29 cellular contexts compared by ENCODE assay signal in the genomic region with DNA sequence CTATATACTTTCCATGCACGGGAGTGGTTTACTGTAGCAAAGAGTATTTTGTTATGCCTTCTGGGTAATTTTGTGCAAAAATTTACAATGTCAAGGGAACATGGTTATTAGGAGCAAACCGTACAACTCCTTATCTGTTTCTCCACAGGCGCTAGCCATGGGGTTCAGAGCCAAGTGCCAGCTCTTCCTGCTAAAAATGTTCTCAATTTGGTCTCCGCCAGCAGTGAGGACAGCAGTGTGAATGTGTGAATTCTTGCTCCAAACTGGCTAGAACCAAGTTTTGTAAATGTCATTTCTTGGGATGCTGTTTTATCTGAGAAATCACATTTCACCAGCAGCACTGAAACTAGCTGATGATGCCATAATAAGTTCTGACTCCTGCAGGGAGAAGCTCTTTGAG.
DNase-seq lines count a peak whose midpoint lies in the region; ATAC-seq and TF ChIP-seq lines count a peak whose summit lies in the region.
"Had no signal": no experiment of that assay in that cellular context is flagged by ENCODE, and none has a peak within 500 bp of the region (broad histone marks: within the 10 kb centered on the region; RNA-seq: fewer than 3 reads in every experiment).

No MANE protein-coding gene starts in this region.

- H3K9me3 ChIP-seq in vagina: no peaks in the 10 kb centered on the region
- H3K9me3 ChIP-seq: esophagus muscularis mucosa, MG63, prostate gland had no signal

- no peaks in the 10 kb centered on the region for H3K9me3 Mint-ChIP-seq in nephron
- H3K9me3 Mint-ChIP-seq: activated CD8-positive, alpha-beta T cell treated with anti-CD3 and anti-CD28 coated beads for 36 hours; activated naive CD4-positive, alpha-beta T cell treated with anti-CD3 and anti-CD28 coated beads, Interleukin-2, amount 10 ng/mL, durations not matched to agents 7 days and 5 days; activated T-helper 17 cell treated with anti-CD3 and anti-CD28 coated beads, Interleukin-2, amount 50 U/mL, for 72 hours; dendritic cell treated with granulocyte-macrophage colony-stimulating factor and Interleukin-4, amounts not matched to agents 40 ng/mL and 50 ng/mL, for 4 days; memory B cell; stimulated activated memory B cell treated with anti-CD40 and anti-IgM and Interleukin-4, amounts not matched to agents 10 μg/mL and 1 μg/mL and 100 μg/mL, for 72 hours; T-helper 1 cell treated with Interleukin-12 subunit alpha and Interleukin-12 subunit beta and Interleukin-4 antibody, amounts not matched to agents 30 μg/mL and 1 μg/mL, for 36 hours had no signal

- peak overlapping the region; percentile 77 for H3K27ac ChIP-seq in vagina
- H3K27ac ChIP-seq: esophagus muscularis mucosa, HL-60 had no signal

- peaks cover 27% of the 10 kb centered on the region for H3K4me1 ChIP-seq in vagina

- no peak for TF ChIP-seq CTCF in fibroblast of the aortic adventitia (IDR thresholded peaks at IDR 0.05; ENCODE audit: insufficient read depth, low read length)
- TF ChIP-seq CTCF in nephron (IDR thresholded peaks at IDR 0.05; ENCODE audit: unreplicated experiment in 3 of 3): no peak
- no peak for TF ChIP-seq CTCF in vagina (IDR thresholded peaks at IDR 0.05)

- H3K4me1 Mint-ChIP-seq in nephron: peaks cover 64% of the 10 kb centered on the region
- H3K4me1 Mint-ChIP-seq: activated naive CD4-positive, alpha-beta T cell treated with anti-CD3 and anti-CD28 coated beads, Interleukin-2, amount 10 ng/mL, durations not matched to agents 7 days and 5 days; activated T-helper 17 cell treated with anti-CD3 and anti-CD28 coated beads, Interleukin-2, amount 50 U/mL, for 72 hours had no signal

- H3K27ac Mint-ChIP-seq in nephron: peak overlapping the region; percentile 70 to 89 (median 86)
- H3K27ac Mint-ChIP-seq: activated CD8-positive, alpha-beta T cell treated with anti-CD3 and anti-CD28 coated beads for 36 hours; activated naive CD4-positive, alpha-beta T cell treated with anti-CD3 and anti-CD28 coated beads, Interleukin-2, amount 10 ng/mL, durations not matched to agents 7 days and 5 days; activated T-helper 17 cell treated with anti-CD3 and anti-CD28 coated beads, Interleukin-2, amount 50 U/mL, for 72 hours; memory B cell; stimulated activated memory B cell treated with anti-CD40 and anti-IgM and Interleukin-4, amounts not matched to agents 10 μg/mL and 1 μg/mL and 100 μg/mL, for 72 hours; T-helper 1 cell treated with Interleukin-12 subunit alpha and Interleukin-12 subunit beta and Interleukin-4 antibody, amounts not matched to agents 30 μg/mL and 1 μg/mL, for 36 hours had no signal

- no peaks in the 10 kb centered on the region for H3K27me3 ChIP-seq in vagina
- H3K27me3 ChIP-seq: esophagus muscularis mucosa had no signal

- H3K4me3 ChIP-seq in fibroblast of the aortic adventitia (ENCODE audit: low read depth, low read length) (no peak overlapping the region), vagina (no peak overlapping the region)
- H3K4me3 ChIP-seq: esophagus muscularis mucosa, MG63, prostate gland had no signal

- TF ChIP-seq POLR2A in vagina (IDR thresholded peaks at IDR 0.05): no peak

- no peaks in the 10 kb centered on the region for H3K27me3 Mint-ChIP-seq in nephron (ENCODE audit: low read depth)
- H3K27me3 Mint-ChIP-seq: activated CD8-positive, alpha-beta T cell treated with anti-CD3 and anti-CD28 coated beads for 36 hours; activated T-helper 17 cell treated with anti-CD3 and anti-CD28 coated beads, Interleukin-2, amount 50 U/mL, for 72 hours; memory B cell; stimulated activated memory B cell treated with anti-CD40 and anti-IgM and Interleukin-4, amounts not matched to agents 10 μg/mL and 1 μg/mL and 100 μg/mL, for 72 hours had no signal

- intact Hi-C loops in Right ventricle myocardium inferior (cut with DNase I): loop anchor here (2.0 kb wide), 1 partner anchor 171 kb away; no protein-coding TSS in a partner anchor
- intact Hi-C loops in cardiac septum (cut with DNase I): no loop called here
- intact Hi-C loops in vagina (cut with DNase I): no loop called here

- DNase-seq in Right ventricle myocardium inferior (ENCODE audit: missing footprints): no peak
- no peak for DNase-seq in cardiac septum (ENCODE audit: low spot score)
- peak; percentile 11 for DNase-seq in fibroblast of the aortic adventitia (ENCODE audit: low read depth)
- DNase-seq in vagina (ENCODE audit: extremely low spot score in 2 of 2): no peak
- DNase-seq in NCI-H1694 (lab: John Stamatoyannopoulos, UW): no peak
- no peak for DNase-seq in GOT3 (lab: John Stamatoyannopoulos, UW)
- DNase-seq: activated CD4-positive, CD25-positive, alpha-beta regulatory T cell treated with anti-CD3 and anti-CD28 coated beads, Interleukin-2, amount 50 U/mL, for 72 hours; activated CD8-positive, alpha-beta memory T cell treated with anti-CD3 and anti-CD28 coated beads, Interleukin-2, amount 50 U/mL, for 48 hours; activated CD8-positive, alpha-beta T cell treated with anti-CD3 and anti-CD28 coated beads for 36 hours; activated naive CD4-positive, alpha-beta T cell treated with anti-CD3 and anti-CD28 coated beads, Interleukin-2, amount 10 ng/mL, durations not matched to agents 7 days and 5 days; HCEC 1CT; KBM-7; left colon; MG63; NCI-H1105 treated with DMSO at 0.1 percent for 48 hours; NCI-H2081 treated with DMSO at 0.1 percent for 48 hours; NCI-H2227 treated with DMSO at 0.1 percent for 48 hours; NCI-H526 treated with DMSO at 0.1 percent for 48 hours; NK-92 treated with Interleukin-12 subunit alpha and Interleukin-12 subunit beta, amount 100 ng/mL, for 24 hours had no signal

- H3K36me3 ChIP-seq in vagina: no peaks in the 10 kb centered on the region
- H3K36me3 ChIP-seq: esophagus muscularis mucosa, MG63, prostate gland had no signal

- no peak overlapping the region for H3K4me3 Mint-ChIP-seq in nephron
- H3K4me3 Mint-ChIP-seq: activated CD8-positive, alpha-beta T cell treated with anti-CD3 and anti-CD28 coated beads for 36 hours; activated naive CD4-positive, alpha-beta T cell treated with anti-CD3 and anti-CD28 coated beads, Interleukin-2, amount 10 ng/mL, durations not matched to agents 7 days and 5 days; activated T-helper 17 cell treated with anti-CD3 and anti-CD28 coated beads, Interleukin-2, amount 50 U/mL, for 72 hours; dendritic cell treated with granulocyte-macrophage colony-stimulating factor and Interleukin-4, amounts not matched to agents 40 ng/mL and 50 ng/mL, for 4 days; memory B cell; stimulated activated memory B cell treated with anti-CD40 and anti-IgM and Interleukin-4, amounts not matched to agents 10 μg/mL and 1 μg/mL and 100 μg/mL, for 72 hours; T-helper 1 cell treated with Interleukin-12 subunit alpha and Interleukin-12 subunit beta and Interleukin-4 antibody, amounts not matched to agents 30 μg/mL and 1 μg/mL, for 36 hours had no signal

- H3K36me3 Mint-ChIP-seq in nephron (ENCODE audit: low read depth): no peaks in the 10 kb centered on the region
- H3K36me3 Mint-ChIP-seq: activated naive CD4-positive, alpha-beta T cell treated with anti-CD3 and anti-CD28 coated beads, Interleukin-2, amount 10 ng/mL, durations not matched to agents 7 days and 5 days; memory B cell; stimulated activated memory B cell treated with anti-CD40 and anti-IgM and Interleukin-4, amounts not matched to agents 10 μg/mL and 1 μg/mL and 100 μg/mL, for 72 hours had no signal

- peak; percentile 49 for ATAC-seq in Right ventricle myocardium inferior
- ATAC-seq in GM21825 (IDR thresholded peaks at IDR 0.05; ENCODE audit: unreplicated experiment): no peak
- ATAC-seq: activated CD8-positive, alpha-beta T cell treated with anti-CD3 and anti-CD28 coated beads for 36 hours; activated T-helper 17 cell treated with anti-CD3 and anti-CD28 coated beads, Interleukin-2, amount 50 U/mL, for 72 hours; left colon; stimulated activated memory B cell treated with anti-CD40 and anti-IgM and Interleukin-4, amounts not matched to agents 10 μg/mL and 1 μg/mL and 100 μg/mL, for 72 hours had no signal
